In genomic region chr9:36437790-36438189, GRCh38 we compare ENCODE assay signal across 22 cellular contexts. TPM values are rescaled to one million over a fixed set of nuclear protein-coding genes. Genes with fewer than 3 reads are reported as not detected.
DNase-seq lines count a peak whose midpoint lies in the region; ATAC-seq and TF ChIP-seq lines count a peak whose summit lies in the region.
"Had no signal": no experiment of that assay in that cellular context is flagged by ENCODE, and none has a peak within 500 bp of the region (broad histone marks: within the 10 kb centered on the region; RNA-seq: fewer than 3 reads in every experiment).

No MANE protein-coding gene starts in this region.

- no peak overlapping the region for H4K91ac ChIP-seq in H9 (ENCODE audit: insufficient read length, low read depth, low read length)

- no peak overlapping the region for H3K18ac ChIP-seq in H9 (ENCODE audit: insufficient read length, low read depth, low read length)

- no peaks in the 10 kb centered on the region for H3K27me3 Mint-ChIP-seq in H9 (ENCODE audit: low read depth)
- H3K27me3 Mint-ChIP-seq in WTC11 (ENCODE audit: low read depth): no peaks in the 10 kb centered on the region
- no peaks in the 10 kb centered on the region for H3K27me3 Mint-ChIP-seq in neural crest cell (ENCODE audit: low read depth)
- H3K27me3 Mint-ChIP-seq: CD4-positive, alpha-beta memory T cell; IgD-negative memory B cell had no signal

- H4K8ac ChIP-seq in H9 (replicated peaks; ENCODE audit: insufficient read length, low read depth, low read length): no peak overlapping the region

- no peaks in the 10 kb centered on the region for H4K20me1 ChIP-seq in H9 (ENCODE audit: control insufficient read depth, insufficient read depth, insufficient read length)

- no peak overlapping the region for H4K5ac ChIP-seq in H9 (ENCODE audit: insufficient read length, low read depth, low read length)

- H3K4ac ChIP-seq in H9 (ENCODE audit: low read depth, low read length): no peak overlapping the region

- WGBS in H9 (ENCODE audit: extremely low coverage, insufficient read length, low lambda C conversion rate): no CpG with 5 or more reads among the region's 3 CpGs
- 87 to 100% methylated on average over 3 of the region's 3 CpGs for WGBS in body of pancreas, 2 donors

- TF ChIP-seq POLR2A in body of pancreas (IDR thresholded peaks at IDR 0.05): no peak

- H2BK5ac ChIP-seq in H9 (ENCODE audit: insufficient read length, low read length): no peak overlapping the region

- no peak overlapping the region for H2BK120ac ChIP-seq in H9 (ENCODE audit: low read depth, low read length, poor library complexity, severe bottlenecking)

- H3K4me2 ChIP-seq in H9 (ENCODE audit: insufficient read depth, insufficient read length, low read length): no peak overlapping the region
- H3K4me2 ChIP-seq: KMS-11, SK-N-SH had no signal

- no peaks in the 10 kb centered on the region for H3K23me2 ChIP-seq in H9 (ENCODE audit: insufficient read length, low read depth, low read length, poor library complexity, severe bottlenecking)

- no peak overlapping the region for H3K14ac ChIP-seq in H9 (ENCODE audit: insufficient read depth, low read length)

- H2BK20ac ChIP-seq in H9 (ENCODE audit: low read depth, low read length, poor library complexity, severe bottlenecking): no peak overlapping the region

- no peak overlapping the region for H3T11ph ChIP-seq in H9 (ENCODE audit: low read length)

- H3K27ac Mint-ChIP-seq in H9 (peak overlapping the region in 2 of 3 experiments; percentile 81 to 86; a peak in 2 of 7 replicates), WTC11 (peak overlapping the region; percentile 69; the same call in 1 of the 2 replicates), neural crest cell (ENCODE audit: unreplicated experiment) (peak overlapping the region; percentile 37)
- no peak overlapping the region for H3K27ac Mint-ChIP-seq in activated naive CD4-positive, alpha-beta T cell treated with anti-CD3 and anti-CD28 coated beads, Interleukin-2, amount 50 U/mL, for 72 hours
- H3K27ac Mint-ChIP-seq: HFFc6 had no signal

- H3K79me1 ChIP-seq in H9 (ENCODE audit: insufficient read depth, low read depth, low read length, poor library complexity, severe bottlenecking): peaks cover 13% of the 10 kb centered on the region

- H3K27ac ChIP-seq in H9 (ENCODE audit: insufficient read length, low read depth, low read length) (no peak overlapping the region), body of pancreas (no peak overlapping the region)
- H3K27ac ChIP-seq: KMS-11 had no signal

- no peak overlapping the region for H3K9ac ChIP-seq in H9 (ENCODE audit: extremely low read depth, insufficient read length, low read length)
- H3K9ac ChIP-seq: KMS-11, SK-N-SH had no signal

- no peak overlapping the region for H3K56ac ChIP-seq in H9 (ENCODE audit: insufficient read length, low read depth, low read length)

- H3K4me3 Mint-ChIP-seq in H9: no peak overlapping the region
- H3K4me3 Mint-ChIP-seq in WTC11: no peak overlapping the region
- H3K4me3 Mint-ChIP-seq in neural crest cell: no peak overlapping the region
- H3K4me3 Mint-ChIP-seq: HFFc6, IgD-negative memory B cell had no signal

- H3K9me3 Mint-ChIP-seq in H9 (no peaks in the 10 kb centered on the region), WTC11 (no peaks in the 10 kb centered on the region), neural crest cell (no peaks in the 10 kb centered on the region)
- H3K9me3 Mint-ChIP-seq in activated naive CD4-positive, alpha-beta T cell treated with anti-CD3 and anti-CD28 coated beads, Interleukin-2, amount 50 U/mL, for 72 hours: no peaks in the 10 kb centered on the region
- H3K9me3 Mint-ChIP-seq: HFFc6, IgD-negative memory B cell had no signal

- peaks cover 5% of the 10 kb centered on the region; the same call in 1 of the 2 replicates for H3K79me2 ChIP-seq in H9 (ENCODE audit: insufficient read depth, low read length)

- CTCF ChIA-PET in WTC11 (lab: Charles Lee): interaction anchor here (3.6 to 4.2 kb wide), 2 partner anchors 21 to 30 kb away, joined by 16 to 48 read pairs; no protein-coding TSS in a partner anchor

- no peak overlapping the region for H2BK15ac ChIP-seq in H9 (ENCODE audit: low read depth, low read length)

- H3K4me1 ChIP-seq in H9 (ENCODE audit: insufficient read depth, low read length) (peaks cover 2% of the 10 kb centered on the region; the same call in 1 of the 2 replicates), body of pancreas (peaks cover 6% of the 10 kb centered on the region)

- no peak for DNase-seq in H9
- DNase-seq in WTC11 (ENCODE audit: low spot score): no peak
- DNase-seq in fibroblast of mammary gland (ENCODE audit: low read depth): peak; percentile 2
- no peak for DNase-seq in neural crest cell (ENCODE audit: low read depth, low spot score)
- DNase-seq in body of pancreas: no peak
- DNase-seq in activated naive CD4-positive, alpha-beta T cell treated with anti-CD3 and anti-CD28 coated beads, Interleukin-2, amount 50 U/mL, for 72 hours (ENCODE audit: low spot score in 2 of 2): no peak
- DNase-seq: AML-193; C1 segment of cervical spinal cord; CD4-positive, alpha-beta memory T cell; COR-L47; HFFc6; NCI-H1092 treated with DMSO at 0.1 percent for 48 hours; NCI-H1436 treated with DMSO at 0.1 percent for 48 hours; NCI-H2029; NCI-H446; NCI-H524 treated with DMSO at 0.1 percent for 48 hours; NCI-H774; SK-N-SH had no signal

- H3K4me1 Mint-ChIP-seq in H9: peaks cover 36 to 50% of the 10 kb centered on the region in 2 experiments
- H3K4me1 Mint-ChIP-seq in WTC11: peaks cover 46% of the 10 kb centered on the region
- peaks cover 41% of the 10 kb centered on the region for H3K4me1 Mint-ChIP-seq in neural crest cell

- no peak overlapping the region for H2BK12ac ChIP-seq in H9 (ENCODE audit: insufficient read length, low read depth, low read length)

- no peak overlapping the region for H2AK5ac ChIP-seq in H9 (ENCODE audit: insufficient read length, low read length)

- ATAC-seq in WTC11 (no peak), body of pancreas (no peak), HG03097 (IDR thresholded peaks at IDR 0.05; ENCODE audit: low FRiP score, unreplicated experiment) (no peak)
- no peak for ATAC-seq in activated naive CD4-positive, alpha-beta T cell treated with anti-CD3 and anti-CD28 coated beads, Interleukin-2, amount 50 U/mL, for 72 hours

- no peaks in the 10 kb centered on the region for H3K36me3 ChIP-seq in body of pancreas (replicated peaks in 1 of 2; ENCODE audit: insufficient read depth in 1 of 2, low read depth in 2 of 2)
- H3K36me3 ChIP-seq: HAP-1 had no signal

- no peaks in the 10 kb centered on the region for H3K9me3 ChIP-seq in H9 (ENCODE audit: control insufficient read depth, low read depth, low read length)
- no peaks in the 10 kb centered on the region for H3K9me3 ChIP-seq in body of pancreas
- H3K9me3 ChIP-seq: HAP-1, SK-N-SH had no signal

- H3K23ac ChIP-seq in H9 (ENCODE audit: insufficient read length, low read depth, low read length): no peak overlapping the region

- POLR2A ChIA-PET in WTC11 (lab: Charles Lee): no interaction called here

- H3K4me3 ChIP-seq in fibroblast of mammary gland (ENCODE audit: control insufficient read depth, low read depth, low read length): no peak overlapping the region
- H3K4me3 ChIP-seq in body of pancreas: no peak overlapping the region
- H3K4me3 ChIP-seq: HAP-1 had no signal

- H3K36me3 Mint-ChIP-seq in H9 (ENCODE audit: insufficient read depth in 1 of 3, low read depth in 3 of 3): 0 out of 7 replicates have a peak, but pooled peaks cover 0 to 4% (median 2%) of the 10 kb centered on the region in 3 experiments
- H3K36me3 Mint-ChIP-seq in WTC11: no peaks in the 10 kb centered on the region
- H3K36me3 Mint-ChIP-seq in neural crest cell (ENCODE audit: low read depth): no peaks in the 10 kb centered on the region
- peaks cover 0 to 4% of the 10 kb centered on the region in 2 donors for H3K36me3 Mint-ChIP-seq in activated naive CD4-positive, alpha-beta T cell treated with anti-CD3 and anti-CD28 coated beads, Interleukin-2, amount 50 U/mL, for 72 hours
- H3K36me3 Mint-ChIP-seq: IgD-negative memory B cell had no signal

- H3K27me3 ChIP-seq in H9 (ENCODE audit: insufficient read depth, low read length) (no peaks in the 10 kb centered on the region), body of pancreas (no peaks in the 10 kb centered on the region)

- intact Hi-C loops in body of pancreas (cut with DNase I): no loop called here

- H2AFZ ChIP-seq in H9 (ENCODE audit: low read length): no peak overlapping the region

- TF ChIP-seq CTCF in H9 (conservative IDR thresholded peaks at IDR 0.05): no peak
- TF ChIP-seq CTCF in WTC11 (IDR thresholded peaks at IDR 0.05): no peak
- TF ChIP-seq CTCF in fibroblast of mammary gland (conservative IDR thresholded peaks at IDR 0.05; ENCODE audit: control insufficient read depth, insufficient read depth, low read depth, low read length): no peak
- TF ChIP-seq CTCF in neural crest cell (conservative IDR thresholded peaks at IDR 0.05): no peak
- no peak for TF ChIP-seq CTCF in body of pancreas (IDR thresholded peaks at IDR 0.05)

TF ChIP-seq in WTC11, 78 proteins besides CTCF, POLR2A, EP300 and RAD21:
- TF ChIP-seq FOXK1 (CRISPR knock-in tag; IDR thresholded peaks at IDR 0.05) (no peak), GRHL2 (CRISPR knock-in tag; IDR thresholded peaks at IDR 0.05; ENCODE audit: insufficient replicate concordance, severe bottlenecking) (no peak), SMAD4 (CRISPR knock-in tag; IDR thresholded peaks at IDR 0.05) (no peak), GABPB1 (CRISPR knock-in tag; IDR thresholded peaks at IDR 0.05) (no peak), MYBL2 (CRISPR knock-in tag; IDR thresholded peaks at IDR 0.05) (no peak), ZNF219 (CRISPR knock-in tag; IDR thresholded peaks at IDR 0.05; ENCODE audit: borderline replicate concordance) (no peak), HMGA2 (CRISPR knock-in tag; IDR thresholded peaks at IDR 0.05) (no peak), ETV6 (CRISPR knock-in tag; IDR thresholded peaks at IDR 0.05) (no peak), NFE2L1 (CRISPR knock-in tag; IDR thresholded peaks at IDR 0.05) (no peak), ZNF138 (CRISPR knock-in tag; conservative IDR thresholded peaks at IDR 0.05) (no peak), USF1 (CRISPR knock-in tag; IDR thresholded peaks at IDR 0.05) (no peak)

RNA-seq across cellular contexts. Expression of gene RNF38, which starts 37.7 kb away (rescaled TPM):
- total RNA-seq in H9 (2021): 58.8 and 60.2 TPM in 2 replicates
- 56.4 to 64.7 TPM (median 59.2 TPM) in 3 replicates for total RNA-seq in WTC11 (2021)
- total RNA-seq in neural crest cell: 55.7 and 63.8 TPM in 2 replicates
- 10 to 100 TPM in 1 of 2 donors, 1 to 10 TPM in 1; 8.9 to 14.0 TPM for total RNA-seq in body of pancreas
- 10 to 100 TPM; 31.6 to 35.8 TPM for total RNA-seq in activated naive CD4-positive, alpha-beta T cell treated with anti-CD3 and anti-CD28 coated beads, Interleukin-2, amount 50 U/mL, for 72 hours

Comparison
In these comparisons a context has a peak if more than half of its experiments do, and no peak if none do; other contexts are left out.
1. H3K27ac Mint-ChIP-seq: peak in H9 (2 of 3), WTC11 (single experiment) and neural crest cell (single experiment); none in activated naive CD4-positive, alpha-beta T cell treated with anti-CD3 and anti-CD28 coated beads, Interleukin-2, amount 50 U/mL, for 72 hours (0 of 2).